8 cellular contexts compared by ENCODE assay signal in genomic region chr11:85182437-85183109, GRCh38.
DNase-seq lines count a peak whose midpoint lies in the region; ATAC-seq and TF ChIP-seq lines count a peak whose summit lies in the region.

No MANE protein-coding gene starts in this region.

- no peaks in the 10 kb centered on the region for H3K36me3 ChIP-seq in left ventricle myocardium inferior
- no peaks in the 10 kb centered on the region for H3K36me3 ChIP-seq in CD8-positive, alpha-beta T cell (ENCODE audit: insufficient read depth, low read length)

- no peaks in the 10 kb centered on the region for H3K4me1 ChIP-seq in left ventricle myocardium inferior
- no peaks in the 10 kb centered on the region for H3K4me1 ChIP-seq in CD8-positive, alpha-beta T cell (ENCODE audit: insufficient read depth, low read length)

- intact Hi-C loops in left ventricle myocardium inferior (cut with micrococcal nuclease) (no loop called here), cardiac septum (cut with DNase I) (no loop called here)
- intact Hi-C loops in CD8-positive, alpha-beta T cell (cut with DNase I, micrococcal nuclease) = no loop called here

- no peaks in the 10 kb centered on the region for H3K27me3 Mint-ChIP-seq in type B pancreatic cell
- no peaks in the 10 kb centered on the region for H3K27me3 Mint-ChIP-seq in CD8-positive, alpha-beta T cell (ENCODE audit: low read depth)

- no peaks in the 10 kb centered on the region for H3K36me3 Mint-ChIP-seq in type B pancreatic cell
- H3K36me3 Mint-ChIP-seq in CD8-positive, alpha-beta T cell = no peaks in the 10 kb centered on the region

- H3K27ac ChIP-seq in left ventricle myocardium inferior (replicated peaks) = no peak overlapping the region
- no peak overlapping the region for H3K27ac ChIP-seq in CD8-positive, alpha-beta T cell (ENCODE audit: low read depth, low read length)

- no peak overlapping the region for H3K4me3 Mint-ChIP-seq in type B pancreatic cell
- H3K4me3 Mint-ChIP-seq in CD8-positive, alpha-beta T cell = no peak overlapping the region

- TF ChIP-seq CTCF in left ventricle myocardium inferior (IDR thresholded peaks at IDR 0.05; ENCODE audit: borderline replicate concordance) = peak; percentile 42
- TF ChIP-seq CTCF in type B pancreatic cell (conservative IDR thresholded peaks at IDR 0.05) = peak; percentile 81
- no peak for TF ChIP-seq CTCF in CD8-positive, alpha-beta T cell (IDR thresholded peaks at IDR 0.05)

- peaks cover 10% of the 10 kb centered on the region for H3K4me1 Mint-ChIP-seq in type B pancreatic cell (ENCODE audit: unreplicated experiment)
- no peaks in the 10 kb centered on the region for H3K4me1 Mint-ChIP-seq in CD8-positive, alpha-beta T cell (ENCODE audit: low read depth)

- H3K27me3 ChIP-seq in left ventricle myocardium inferior (ENCODE audit: low read depth) = no peaks in the 10 kb centered on the region
- no peaks in the 10 kb centered on the region for H3K27me3 ChIP-seq in CD8-positive, alpha-beta T cell (ENCODE audit: insufficient read depth, low read length)

- DNase-seq in left ventricle myocardium inferior (no peak), cardiac septum (ENCODE audit: low spot score) (no peak), NCI-H524 treated with DMSO at 0.1 percent for 48 hours (lab: John Stamatoyannopoulos, UW) (peak; percentile 17), fibroblast of peridontal ligament (ENCODE audit: extremely low read depth) (peak; percentile 35), type B pancreatic cell (ENCODE audit: extremely low spot score, unreplicated experiment) (no peak), cerebellum (ENCODE audit: low spot score) (no peak)
- DNase-seq in CD8-positive, alpha-beta T cell = no peak

- ATAC-seq in HG02852 (IDR thresholded peaks at IDR 0.05; ENCODE audit: unreplicated experiment) = peak; percentile 85
- no peak for ATAC-seq in CD8-positive, alpha-beta T cell

- H3K4me3 ChIP-seq in left ventricle myocardium inferior = no peak overlapping the region
- no peak overlapping the region for H3K4me3 ChIP-seq in CD8-positive, alpha-beta T cell (ENCODE audit: low read depth, low read length)

- no peaks in the 10 kb centered on the region for H3K9me3 Mint-ChIP-seq in type B pancreatic cell
- peaks cover 25% of the 10 kb centered on the region for H3K9me3 Mint-ChIP-seq in CD8-positive, alpha-beta T cell

- no peak overlapping the region for H3K27ac Mint-ChIP-seq in type B pancreatic cell
- H3K27ac Mint-ChIP-seq in CD8-positive, alpha-beta T cell = no peak overlapping the region

- no peaks in the 10 kb centered on the region for H3K9me3 ChIP-seq in left ventricle myocardium inferior (replicated peaks)
- H3K9me3 ChIP-seq in CD8-positive, alpha-beta T cell (ENCODE audit: low read length) = no peaks in the 10 kb centered on the region

- CTCF ChIA-PET in CD8-positive, alpha-beta T cell (lab: Charles Lee) = interaction anchor here (1.4 kb wide), 1 partner anchor 9 kb away, joined by 4 read pairs; no protein-coding TSS in a partner anchor

- POLR2A ChIA-PET in CD8-positive, alpha-beta T cell (lab: Charles Lee) = interaction anchor here (0.7 kb wide), 1 partner anchor 301 kb away, joined by 4 read pairs; no protein-coding TSS in a partner anchor

Comparison
In these comparisons a context has a peak if more than half of its experiments do, and no peak if none do; other contexts are left out.
1. DNase-seq: peak in NCI-H524 treated with DMSO at 0.1 percent for 48 hours (single experiment) and fibroblast of peridontal ligament (single experiment); none in left ventricle myocardium inferior (single experiment), cardiac septum (single experiment), type B pancreatic cell (single experiment), cerebellum (single experiment) and CD8-positive, alpha-beta T cell (0 of 7).